In genomic region chr16:3611145-3611977, GRCh38 we compare ENCODE assay signal across 8 cellular contexts. TPM values are rescaled to one million over a fixed set of nuclear protein-coding genes. Genes with fewer than 3 reads are reported as not detected.
DNase-seq lines count a peak whose midpoint lies in the region; FAIRE-seq and TF ChIP-seq lines count a peak whose summit lies in the region.

Gene SLX4 (minus strand): TSS chr16:3611606. CDS start chr16:3608964, 2,642 bp downstream.

- no peak within 1 kb of the TSS for H2BK12ac ChIP-seq in neuronal stem cell (ENCODE audit: low read length)

- peak within 1 kb of the TSS; percentile 92 for H3K9ac ChIP-seq in neuronal stem cell (ENCODE audit: low read depth, low read length, poor library complexity)

- H3K4me1 ChIP-seq in SJSA1 (replicated peaks) (peaks cover 7% of the 10 kb centered on the region), neuronal stem cell (ENCODE audit: control insufficient read depth in 2 of 2, insufficient read depth in 1 of 2, low read depth in 1 of 2, low read length in 2 of 2) (peaks cover 5 to 8% of the 10 kb centered on the region in 2 donors)

- H4K8ac ChIP-seq in neuronal stem cell (ENCODE audit: low read depth, low read length), result no peak within 1 kb of the TSS

- peak within 1 kb of the TSS; percentile 61 for H3K27ac ChIP-seq in SJSA1
- H3K27ac ChIP-seq in neuronal stem cell (replicated peaks; ENCODE audit: low read length), result peak within 1 kb of the TSS; percentile 57

- H3K4ac ChIP-seq in neuronal stem cell (ENCODE audit: low read length), result peak within 1 kb of the TSS; percentile 91

- H3K27me3 ChIP-seq in SJSA1 (replicated peaks) (no peaks in the 10 kb centered on the region), neuronal stem cell (ENCODE audit: control insufficient read depth in 3 of 3, insufficient read depth in 3 of 3, low read depth in 1 of 3, low read length in 3 of 3) (no peaks in the 10 kb centered on the region)

- peaks cover 6% of the 10 kb centered on the region for H3K79me1 ChIP-seq in neuronal stem cell (ENCODE audit: low read depth, low read length)

- H2BK120ac ChIP-seq in neuronal stem cell (ENCODE audit: low read depth, low read length), result peak within 1 kb of the TSS; percentile 95

- H3K36me3 ChIP-seq in SJSA1, result peaks cover 29% of the 10 kb centered on the region
- H3K36me3 ChIP-seq in neuronal stem cell (replicated peaks in 1 of 2; ENCODE audit: control insufficient read depth in 2 of 2, insufficient read depth in 2 of 2, low read length in 2 of 2), result peaks cover 4 to 41% of the 10 kb centered on the region in 2 donors

- no peak for TF ChIP-seq CTCF in HFF-Myc (IDR thresholded peaks at IDR 0.05; ENCODE audit: low read depth, low read length, missing control alignments)

- DNase-seq in GM03348 (ENCODE audit: low spot score) (peak; percentile 100), HFF-Myc (ENCODE audit: extremely low read depth, low read depth) (peak; percentile 36), MV-4-11 (lab: John Stamatoyannopoulos, UW) (peak; percentile 88), SJSA1 (ENCODE audit: low read depth in 1 of 2, low spot score in 2 of 2) (peak; percentile 90 to 91), frontal cortex (ENCODE audit: low spot score in 2 of 2) (peak; percentile 98 to 99), neuronal stem cell (ENCODE audit: low spot score) (peak; percentile 97), stromal cell of bone marrow (ENCODE audit: low read depth) (peak; percentile 86)
- DNase-seq in activated gamma-delta T cell treated with anti-CD3 and anti-CD28 coated beads, Interleukin-2, amount 50 U/mL, for 16 hours (ENCODE audit: low read depth), result peak; percentile 83

- H3K18ac ChIP-seq in neuronal stem cell (ENCODE audit: low read length), result peak within 1 kb of the TSS; percentile 99

- peak within 1 kb of the TSS; percentile 99 for H2AFZ ChIP-seq in neuronal stem cell (ENCODE audit: low read length)

- no peaks in the 10 kb centered on the region for H3K9me3 ChIP-seq in SJSA1 (replicated peaks)
- no peaks in the 10 kb centered on the region for H3K9me3 ChIP-seq in neuronal stem cell (replicated peaks in 1 of 2; ENCODE audit: control insufficient read depth in 2 of 2, insufficient read depth in 1 of 2, low read depth in 1 of 2, low read length in 2 of 2)

- peak within 1 kb of the TSS; percentile 74 for H3K4me3 ChIP-seq in HFF-Myc (replicated peaks; ENCODE audit: low read depth, low read length)
- H3K4me3 ChIP-seq in SJSA1, result peak within 1 kb of the TSS; percentile 87
- peak within 1 kb of the TSS; percentile 69 to 90 for H3K4me3 ChIP-seq in neuronal stem cell (ENCODE audit: low read length in 2 of 2)

- H2BK5ac ChIP-seq in neuronal stem cell (ENCODE audit: low read length), result peak within 1 kb of the TSS; percentile 90

- H4K91ac ChIP-seq in neuronal stem cell (ENCODE audit: low read depth, low read length, poor library complexity), result no peak within 1 kb of the TSS

- no CpG with 5 or more reads among the region's 86 CpGs for WGBS in neuronal stem cell (ENCODE audit: extremely low coverage in 2 of 2, insufficient read length in 2 of 2, insufficient replicate concordance in 1 of 2), 2 donors

- H2AK5ac ChIP-seq in neuronal stem cell (ENCODE audit: low read depth, low read length), result peak within 1 kb of the TSS; percentile 95

- FAIRE-seq in frontal cortex (lab: Jason Lieb, UNC), result no peak

- peak within 1 kb of the TSS; percentile 65 for H3K23ac ChIP-seq in neuronal stem cell (ENCODE audit: low read depth, low read length, poor library complexity)

- H3K14ac ChIP-seq in neuronal stem cell (ENCODE audit: low read length), result peak within 1 kb of the TSS; percentile 91

- peak within 1 kb of the TSS; percentile 84 for H3K4me2 ChIP-seq in neuronal stem cell (ENCODE audit: insufficient read depth, low read length, poor library complexity, severe bottlenecking)

- no peak within 1 kb of the TSS for H2BK15ac ChIP-seq in neuronal stem cell (ENCODE audit: low read length)

RNA-seq across cellular contexts. Expression of gene SLX4, which starts in this region (rescaled TPM):
- 3.5 and 6.0 TPM in 2 replicates for total RNA-seq in SJSA1 (2014; rRNA removed; shearing (Covaris generic))
- total RNA-seq in frontal cortex, result 4.5 TPM
- polyA plus RNA-seq in neuronal stem cell (2013, experiment 1 of 2), result 5.9 TPM
- polyA plus RNA-seq in neuronal stem cell (2013, experiment 2 of 2), result 5.9 TPM

Comparison
In these comparisons a context has a peak if more than half of its experiments do, and no peak if none do; other contexts are left out.
1. Peak in every context shown above with its lines: DNase-seq, H3K4me3 ChIP-seq and H3K27ac ChIP-seq.
2. DNase-seq: peak in every context shown above with its lines; median percentile 100 in GM03348; 98 in frontal cortex; 97 in neuronal stem cell; 90 in SJSA1; 88 in MV-4-11; 86 in stromal cell of bone marrow; 83 in activated gamma-delta T cell treated with anti-CD3 and anti-CD28 coated beads, Interleukin-2, amount 50 U/mL, for 16 hours; 36 in HFF-Myc.